Comparison of ENCODE assay signal across 28 cellular contexts in genomic region chr2:3837086-3837485, GRCh38.
"Had no signal": no experiment of that assay in that cellular context is flagged by ENCODE, and none has a peak within 500 bp of the region (broad histone marks: within the 10 kb centered on the region; RNA-seq: fewer than 3 reads in every experiment).

No MANE protein-coding gene starts in this region.

- H3K27me3 ChIP-seq: neural progenitor cell, ovary, spleen, suprapubic skin, testis, tibial artery, transverse colon had no signal

- H3K36me3 ChIP-seq: neural progenitor cell, ovary, spleen, suprapubic skin, tibial artery, transverse colon, upper lobe of right lung, uterus had no signal

- H3K4me3 ChIP-seq: neural progenitor cell, ovary, psoas muscle, skin epidermis, smooth muscle cell, spleen, suprapubic skin, testis, tibial artery, transverse colon, upper lobe of right lung, uterus had no signal

- H3K9ac ChIP-seq: neural progenitor cell, parathyroid adenoma had no signal

- ATAC-seq: natural killer cell; psoas muscle; right cardiac atrium; sciatic nerve; stimulated activated memory B cell treated with anti-CD40 and anti-IgM and Interleukin-4, amounts not matched to agents 10 μg/mL and 1 μg/mL and 100 μg/mL, for 72 hours; stimulated activated naive CD8-positive, alpha-beta T cell treated with anti-CD3 and anti-CD28 coated beads, Interleukin-15, amount 100 ng/mL, for 72 hours; stimulated activated naive CD8-positive, alpha-beta T cell treated with anti-CD3 and anti-CD28 coated beads, Interleukin-15, Interleukin-2, amounts not matched to agents 100 U/mL and 50 U/mL, for 24 hours; upper lobe of right lung had no signal

- DNase-seq: natural killer cell; occipital lobe; ovary; posterior cingulate gyrus; psoas muscle; right cardiac atrium; spleen; stimulated activated CD4-positive, alpha-beta T cell treated with anti-CD3 and anti-CD28 coated beads, Interleukin-12 subunit alpha, Interleukin-12 subunit beta, amount 100 ng/mL, for 4 hours; stimulated activated CD4-positive, alpha-beta T cell treated with anti-CD3 and anti-CD28 coated beads, Interleukin-1b, Interleukin-23, amount 100 ng/mL, for 48 hours; stimulated activated CD4-positive, alpha-beta T cell treated with anti-CD3 and anti-CD28 coated beads, Interleukin-4, amount 100 ng/mL, for 1 hour; stimulated activated CD4-positive, alpha-beta T cell treated with anti-CD3 and anti-CD28 coated beads, Interleukin-4, amount 100 ng/mL, for 4 hours; stimulated activated CD8-positive, alpha-beta memory T cell treated with anti-CD3 and anti-CD28 coated beads, Interleukin-4, amount 100 ng/mL, for 48 hours; stimulated activated naive CD4-positive, alpha-beta T cell; stimulated activated naive CD8-positive, alpha-beta T cell treated with anti-CD3 and anti-CD28 coated beads, Interleukin-15, amount 100 ng/mL, for 72 hours; stimulated activated naive CD8-positive, alpha-beta T cell treated with anti-CD3 and anti-CD28 coated beads, Interleukin-15, Interleukin-2, amounts not matched to agents 100 U/mL and 50 U/mL, for 24 hours; substantia nigra; testis; tibial artery; transverse colon; upper lobe of right lung; uterus had no signal

- H3K79me2 ChIP-seq: parathyroid adenoma had no signal

- H3K4me2 ChIP-seq: neural progenitor cell, smooth muscle cell had no signal

- H3K9me3 ChIP-seq: ovary, suprapubic skin, testis, transverse colon, upper lobe of right lung, uterus had no signal

- H3K27ac ChIP-seq: neural progenitor cell, ovary, parathyroid adenoma, psoas muscle, skin epidermis, spleen, suprapubic skin, testis, tibial artery, transverse colon, upper lobe of right lung, uterus had no signal

- H3K4me1 ChIP-seq: neural progenitor cell, parathyroid adenoma, psoas muscle, suprapubic skin, testis, tibial artery, transverse colon, upper lobe of right lung, uterus had no signal

- H2AFZ ChIP-seq: neural progenitor cell, parathyroid adenoma had no signal
